Comparison of ENCODE assay signal across 12 cellular contexts in genomic region chr17:42809250-42809649, GRCh38. TPM values are rescaled to one million over a fixed set of nuclear protein-coding genes. Genes with fewer than 3 reads are reported as not detected.
A peak's percentile ranks its signal among the peaks of the same experiment; 100 is the strongest.
DNase-seq lines count a peak whose midpoint lies in the region; ATAC-seq and TF ChIP-seq lines count a peak whose summit lies in the region.
"Had no signal": no experiment of that assay in that cellular context is flagged by ENCODE, and none has a peak within 500 bp of the region (broad histone marks: within the 10 kb centered on the region; RNA-seq: fewer than 3 reads in every experiment).

No MANE protein-coding gene starts in this region.

- no peak overlapping the region for H2AK9ac ChIP-seq in IMR-90 (replicated peaks; ENCODE audit: low read depth, low read length, poor library complexity)

- H2BK20ac ChIP-seq in IMR-90 (ENCODE audit: low read depth, low read length) = no peak overlapping the region

- in situ Hi-C loops in IMR-90 (cut with MboI; ENCODE audit: low sequenced_read_pairs) = no loop called here

- CTCF ChIA-PET in IMR-90 (lab: Yijun Ruan, JAX) = interaction anchor here (0.7 to 1.5 kb wide), 3 partner anchors 9 to 735 kb away, joined by 3 to 8 read pairs (median 3); no protein-coding TSS in a partner anchor
- CTCF ChIA-PET in activated CD8-positive, alpha-beta T cell treated with anti-CD3 and anti-CD28 coated beads for 36 hours (lab: Charles Lee) = interaction anchor here (0.7 to 2.0 kb wide), 5 partner anchors 10 to 198 kb away, joined by 3 to 5 read pairs (median 3); no protein-coding TSS in a partner anchor

- H3K4ac ChIP-seq in IMR-90 (ENCODE audit: low read depth, low read length) = no peak overlapping the region

- H3K4me3 ChIP-seq in ACC112 (ENCODE audit: low read depth, low read length) (no peak overlapping the region), IMR-90 (ENCODE audit: insufficient read depth, low read depth, low read length) (no peak overlapping the region), muscle layer of colon (ENCODE audit: low read depth in 1 of 2, low read length in 2 of 2) (no peak overlapping the region)
- H3K4me3 ChIP-seq: lung, spleen had no signal

- no peak overlapping the region for H3K14ac ChIP-seq in IMR-90 (replicated peaks; ENCODE audit: low read depth, low read length)

- intact Hi-C loops in IMR-90 (cut with micrococcal nuclease) = no loop called here
- intact Hi-C loops in activated CD8-positive, alpha-beta T cell treated with anti-CD3 and anti-CD28 coated beads for 36 hours (cut with micrococcal nuclease) = no loop called here

- peak overlapping the region; percentile 39; the same call in 1 of the 2 replicates for H3K4me2 ChIP-seq in IMR-90 (ENCODE audit: low read depth, low read length)

- TF ChIP-seq RAD21 in IMR-90 (IDR thresholded peaks at IDR 0.05; ENCODE audit: low read length) = no peak

- BruUV-seq in IMR-90 (replicated peaks; lab: Mats Ljungman, UMichigan) = no TSS peak

- no peaks in the 10 kb centered on the region for H3K9me3 ChIP-seq in IMR-90 (ENCODE audit: control insufficient read depth, insufficient read depth, low read length)
- no peaks in the 10 kb centered on the region for H3K9me3 ChIP-seq in muscle layer of colon (ENCODE audit: low read length)
- H3K9me3 ChIP-seq: spleen had no signal

- no peaks in the 10 kb centered on the region for H3K4me1 Mint-ChIP-seq in activated T-cell treated with anti-CD3 and anti-CD28 coated beads, Interleukin-2, amount 50 U/mL, for 4 hours (ENCODE audit: low read depth)
- H3K4me1 Mint-ChIP-seq in type B pancreatic cell (ENCODE audit: unreplicated experiment) = peaks cover 10% of the 10 kb centered on the region
- no peaks in the 10 kb centered on the region for H3K4me1 Mint-ChIP-seq in activated CD8-positive, alpha-beta T cell treated with anti-CD3 and anti-CD28 coated beads for 36 hours (ENCODE audit: low read depth)

- no peak overlapping the region for H2BK15ac ChIP-seq in IMR-90 (ENCODE audit: low read depth, low read length)

- no peaks in the 10 kb centered on the region for H3K27me3 Mint-ChIP-seq in activated T-cell treated with anti-CD3 and anti-CD28 coated beads, Interleukin-2, amount 50 U/mL, for 4 hours (ENCODE audit: low read depth)
- no peaks in the 10 kb centered on the region for H3K27me3 Mint-ChIP-seq in type B pancreatic cell
- H3K27me3 Mint-ChIP-seq in activated CD8-positive, alpha-beta T cell treated with anti-CD3 and anti-CD28 coated beads for 36 hours = no peaks in the 10 kb centered on the region

- H3K9ac ChIP-seq in IMR-90 (ENCODE audit: low read depth, low read length) = no peak overlapping the region
- H3K9ac ChIP-seq in muscle layer of colon (ENCODE audit: low read length) = no peak overlapping the region

- H4K20me1 ChIP-seq in IMR-90 (ENCODE audit: insufficient read depth, low read length) = no peaks in the 10 kb centered on the region

- dilution Hi-C loops in IMR-90 (cut with HindIII; ENCODE audit: low sequenced_read_pairs, unreplicated experiment) = no loop called here

- TF ChIP-seq POLR2A in IMR-90 (IDR thresholded peaks at IDR 0.05; ENCODE audit: low read depth, low read length) = no peak

- H3K4me3 Mint-ChIP-seq in activated T-cell treated with anti-CD3 and anti-CD28 coated beads, Interleukin-2, amount 50 U/mL, for 4 hours = no peak overlapping the region
- no peak overlapping the region for H3K4me3 Mint-ChIP-seq in type B pancreatic cell
- no peak overlapping the region for H3K4me3 Mint-ChIP-seq in activated CD8-positive, alpha-beta T cell treated with anti-CD3 and anti-CD28 coated beads for 36 hours

- H4K8ac ChIP-seq in IMR-90 (ENCODE audit: low read depth in 2 of 2, low read length in 2 of 2) = no peak overlapping the region

- H3K27ac ChIP-seq in ACC112 (ENCODE audit: low read depth, low read length) = 0 out of 2 replicates have a peak overlapping the region, but pooled peaks have one; percentile 19
- no peak overlapping the region for H3K27ac ChIP-seq in IMR-90 (ENCODE audit: insufficient read depth, low read length)
- H3K27ac ChIP-seq in cingulate gyrus (ENCODE audit: low read depth, low read length) = peak overlapping the region; percentile 32
- H3K27ac ChIP-seq in muscle layer of colon (ENCODE audit: low read depth, low read length) = peak overlapping the region; percentile 10
- H3K27ac ChIP-seq: C4-2B, spleen had no signal

- H4K5ac ChIP-seq in IMR-90 (ENCODE audit: low read depth, low read length) = no peak overlapping the region

- ATAC-seq in IMR-90 (ENCODE audit: low read depth) = peak; percentile 94
- no peak for ATAC-seq in activated T-cell treated with anti-CD3 and anti-CD28 coated beads, Interleukin-2, amount 50 U/mL, for 4 hours
- no peak for ATAC-seq in activated CD8-positive, alpha-beta T cell treated with anti-CD3 and anti-CD28 coated beads for 36 hours

- H3K56ac ChIP-seq in IMR-90 (ENCODE audit: extremely low read depth, insufficient read depth, low read length) = no peak overlapping the region

- peaks cover 2 to 5% of the 10 kb centered on the region in 2 experiments; a peak in 2 of 4 replicates for H3K79me1 ChIP-seq in IMR-90 (ENCODE audit: low read depth in 1 of 2, low read length in 2 of 2)

- H3K79me2 ChIP-seq in ACC112 (ENCODE audit: control insufficient read depth, insufficient read depth, low read length, unreplicated experiment) = no peaks in the 10 kb centered on the region

- no peak overlapping the region for H4K91ac ChIP-seq in IMR-90 (ENCODE audit: insufficient read depth, low read depth, low read length)

- no peak overlapping the region for H2AK5ac ChIP-seq in IMR-90 (ENCODE audit: low read depth, low read length)

- H3K4me1 ChIP-seq in ACC112 (ENCODE audit: control insufficient read depth, insufficient read depth, low read length, unreplicated experiment) = peaks cover 12% of the 10 kb centered on the region
- no peaks in the 10 kb centered on the region for H3K4me1 ChIP-seq in IMR-90 (ENCODE audit: control insufficient read depth, insufficient read depth, low read length)
- H3K4me1 ChIP-seq in muscle layer of colon (ENCODE audit: insufficient read depth, low read length) = peaks cover 10% of the 10 kb centered on the region

- H2BK5ac ChIP-seq in IMR-90 (ENCODE audit: low read depth, low read length, poor library complexity, severe bottlenecking) = no peak overlapping the region

- H3K9me3 Mint-ChIP-seq in activated T-cell treated with anti-CD3 and anti-CD28 coated beads, Interleukin-2, amount 50 U/mL, for 4 hours = no peaks in the 10 kb centered on the region
- no peaks in the 10 kb centered on the region for H3K9me3 Mint-ChIP-seq in type B pancreatic cell
- no peaks in the 10 kb centered on the region for H3K9me3 Mint-ChIP-seq in activated CD8-positive, alpha-beta T cell treated with anti-CD3 and anti-CD28 coated beads for 36 hours

- no peak overlapping the region for H2BK120ac ChIP-seq in IMR-90 (ENCODE audit: low read depth, low read length)

- peak; percentile 93 for DNase-seq in IMR-90
- DNase-seq in activated T-cell treated with anti-CD3 and anti-CD28 coated beads, Interleukin-2, amount 50 U/mL, for 4 hours = no peak
- DNase-seq in type B pancreatic cell (ENCODE audit: extremely low spot score, unreplicated experiment) = no peak
- no peak for DNase-seq in activated CD8-positive, alpha-beta T cell treated with anti-CD3 and anti-CD28 coated beads for 36 hours
- DNase-seq in activated T-cell treated with anti-CD3 and anti-CD28 coated beads for 4 hours = no peak
- DNase-seq: activated naive CD4-positive, alpha-beta T cell; spleen had no signal

- H3K36me3 Mint-ChIP-seq in activated T-cell treated with anti-CD3 and anti-CD28 coated beads, Interleukin-2, amount 50 U/mL, for 4 hours (ENCODE audit: insufficient read depth) = peaks cover 26% of the 10 kb centered on the region
- peaks cover 12% of the 10 kb centered on the region for H3K36me3 Mint-ChIP-seq in type B pancreatic cell
- H3K36me3 Mint-ChIP-seq in activated CD8-positive, alpha-beta T cell treated with anti-CD3 and anti-CD28 coated beads for 36 hours (ENCODE audit: low read depth) = peaks cover 18% of the 10 kb centered on the region

- no peak overlapping the region for H3K18ac ChIP-seq in IMR-90 (ENCODE audit: low read depth, low read length)

- TF ChIP-seq CTCF in IMR-90 (conservative IDR thresholded peaks at IDR 0.05; ENCODE audit: low read depth, low read length) (no peak), type B pancreatic cell (conservative IDR thresholded peaks at IDR 0.05) (no peak)
- TF ChIP-seq CTCF in activated CD8-positive, alpha-beta T cell treated with anti-CD3 and anti-CD28 coated beads for 36 hours (IDR thresholded peaks at IDR 0.05) = no peak

- POLR2A ChIA-PET in IMR-90 (lab: Charles Lee; ENCODE audit: unreplicated experiment) = no interaction called here
- POLR2A ChIA-PET in activated CD8-positive, alpha-beta T cell treated with anti-CD3 and anti-CD28 coated beads for 36 hours (lab: Charles Lee) = interaction anchor here (0.6 to 1.5 kb wide), 2 partner anchors 156 to 169 kb away, joined by 3 read pairs; no protein-coding TSS in a partner anchor

- H3K27me3 ChIP-seq in ACC112 (ENCODE audit: insufficient read depth, low read length) = no peaks in the 10 kb centered on the region
- no peaks in the 10 kb centered on the region for H3K27me3 ChIP-seq in IMR-90 (ENCODE audit: control insufficient read depth, insufficient read depth, low read length)
- H3K27me3 ChIP-seq in muscle layer of colon (ENCODE audit: control insufficient read depth in 1 of 2, insufficient read depth in 2 of 2, low read length in 2 of 2) = no peaks in the 10 kb centered on the region
- H3K27me3 ChIP-seq: spleen had no signal

- H3K27ac Mint-ChIP-seq in type B pancreatic cell = no peak overlapping the region
- H3K27ac Mint-ChIP-seq in activated CD8-positive, alpha-beta T cell treated with anti-CD3 and anti-CD28 coated beads for 36 hours = no peak overlapping the region

- no peak overlapping the region for H2AFZ ChIP-seq in ACC112 (ENCODE audit: low read length, unreplicated experiment)
- no peak overlapping the region for H2AFZ ChIP-seq in IMR-90 (replicated peaks; ENCODE audit: low read length, poor library complexity)

- no CpG with 5 or more reads among the region's 3 CpGs for WGBS in IMR-90 (ENCODE audit: extremely low coverage in 2 of 2, insufficient read length in 1 of 2), 2 experiments

- no peak overlapping the region for H3K23ac ChIP-seq in IMR-90 (ENCODE audit: low read depth, low read length)

- H3K36me3 ChIP-seq in ACC112 (ENCODE audit: insufficient read depth, low read length) = peaks cover 19% of the 10 kb centered on the region
- H3K36me3 ChIP-seq in IMR-90 (ENCODE audit: control insufficient read depth, insufficient read depth, low read length) = peaks cover 8% of the 10 kb centered on the region
- H3K36me3 ChIP-seq in muscle layer of colon (ENCODE audit: insufficient read depth, low read length) = peaks cover 28% of the 10 kb centered on the region

- peaks cover 5% of the 10 kb centered on the region; the same call in 1 of the 2 replicates for H3K9me1 ChIP-seq in IMR-90 (ENCODE audit: insufficient read depth, low read length)

RNA-seq across cellular contexts. Expression of gene CNTD1, which starts 10.6 kb away (rescaled TPM):
- total RNA-seq in IMR-90 (2012; rRNA removed) (not detected in 2 replicates), type B pancreatic cell (ENCODE audit: low replicate concordance) (0.46 TPM in 1 of 2 replicates, not detected in the other)
- polyA plus RNA-seq in IMR-90 (2012; rRNA removed) = not detected in 2 replicates
- not detected in 2 replicates for polyA plus RNA-seq in IMR-90 (2012; cell fraction: cytosol; rRNA removed)
- polyA plus RNA-seq in IMR-90 (2012; cell fraction: nucleus; rRNA removed; ENCODE audit: low replicate concordance) = not detected in 2 replicates
- not detected for total RNA-seq in activated T-cell treated with anti-CD3 and anti-CD28 coated beads, Interleukin-2, amount 50 U/mL, for 4 hours
- total RNA-seq in activated CD8-positive, alpha-beta T cell treated with anti-CD3 and anti-CD28 coated beads for 36 hours = under 1 TPM in 1 of 2 experiments, not detected in 1; 0.23 TPM
- total RNA-seq: spleen had no signal

RNA-seq across cellular contexts. Expression of gene COA3, which starts 10.7 kb away (rescaled TPM):
- total RNA-seq in IMR-90 (2012; rRNA removed) (50.5 and 78.1 TPM in 2 replicates), type B pancreatic cell (ENCODE audit: low replicate concordance) (82.2 and 93.9 TPM in 2 replicates)
- polyA plus RNA-seq in IMR-90 (2012; rRNA removed) = 66.8 and 75.9 TPM in 2 replicates
- polyA plus RNA-seq in IMR-90 (2012; cell fraction: cytosol; rRNA removed) = 98.0 and 195 TPM in 2 replicates
- 20.9 and 24.9 TPM in 2 replicates for polyA plus RNA-seq in IMR-90 (2012; cell fraction: nucleus; rRNA removed; ENCODE audit: low replicate concordance)
- 10 to 100 TPM; 52.2 to 56.2 (median 55.1) TPM for total RNA-seq in activated T-cell treated with anti-CD3 and anti-CD28 coated beads, Interleukin-2, amount 50 U/mL, for 4 hours
- 10 to 100 TPM; 24.9 to 27.9 TPM for total RNA-seq in activated CD8-positive, alpha-beta T cell treated with anti-CD3 and anti-CD28 coated beads for 36 hours

RNA-seq across cellular contexts. Expression of gene BECN1, which starts 14.8 kb away (rescaled TPM):
- total RNA-seq in IMR-90 (2012; rRNA removed) (93.9 and 119 TPM in 2 replicates), type B pancreatic cell (ENCODE audit: low replicate concordance) (62.5 and 72.1 TPM in 2 replicates)
- polyA plus RNA-seq in IMR-90 (2012; rRNA removed) = 73.1 and 84.0 TPM in 2 replicates
- 26.2 and 35.4 TPM in 2 replicates for polyA plus RNA-seq in IMR-90 (2012; cell fraction: cytosol; rRNA removed)
- 31.7 and 64.5 TPM in 2 replicates for polyA plus RNA-seq in IMR-90 (2012; cell fraction: nucleus; rRNA removed; ENCODE audit: low replicate concordance)
- 100 to 1,000 TPM; 101 to 121 (median 112) TPM for total RNA-seq in activated T-cell treated with anti-CD3 and anti-CD28 coated beads, Interleukin-2, amount 50 U/mL, for 4 hours
- 10 to 100 TPM; 72.0 to 74.1 TPM for total RNA-seq in activated CD8-positive, alpha-beta T cell treated with anti-CD3 and anti-CD28 coated beads for 36 hours

RNA-seq across cellular contexts. Expression of gene PSME3, which starts 23.9 kb away (rescaled TPM):
- total RNA-seq in IMR-90 (2012; rRNA removed) (72.4 and 92.2 TPM in 2 replicates), type B pancreatic cell (ENCODE audit: low replicate concordance) (116 and 120 TPM in 2 replicates)
- polyA plus RNA-seq in IMR-90 (2012; rRNA removed) = 89.4 and 100 TPM in 2 replicates
- polyA plus RNA-seq in IMR-90 (2012; cell fraction: cytosol; rRNA removed) = 47.7 and 75.9 TPM in 2 replicates
- 17.6 and 50.1 TPM in 2 replicates for polyA plus RNA-seq in IMR-90 (2012; cell fraction: nucleus; rRNA removed; ENCODE audit: low replicate concordance)
- total RNA-seq in activated T-cell treated with anti-CD3 and anti-CD28 coated beads, Interleukin-2, amount 50 U/mL, for 4 hours = 100 to 1,000 TPM; 361 to 401 (median 376) TPM
- 100 to 1,000 TPM; 124 to 132 TPM for total RNA-seq in activated CD8-positive, alpha-beta T cell treated with anti-CD3 and anti-CD28 coated beads for 36 hours

RNA-seq across cellular contexts. Expression of gene WNK4, which starts 28.8 kb away (rescaled TPM):
- total RNA-seq in IMR-90 (2012; rRNA removed) (1.3 and 1.9 TPM in 2 replicates), type B pancreatic cell (ENCODE audit: low replicate concordance) (2.7 and 4.2 TPM in 2 replicates)
- polyA plus RNA-seq in IMR-90 (2012; rRNA removed) = 15.1 and 16.2 TPM in 2 replicates
- 6.8 and 7.9 TPM in 2 replicates for polyA plus RNA-seq in IMR-90 (2012; cell fraction: cytosol; rRNA removed)
- polyA plus RNA-seq in IMR-90 (2012; cell fraction: nucleus; rRNA removed; ENCODE audit: low replicate concordance) = 41.3 and 74.4 TPM in 2 replicates
- under 1 TPM; 0.16 to 0.46 (median 0.38) TPM for total RNA-seq in activated T-cell treated with anti-CD3 and anti-CD28 coated beads, Interleukin-2, amount 50 U/mL, for 4 hours
- total RNA-seq in activated CD8-positive, alpha-beta T cell treated with anti-CD3 and anti-CD28 coated beads for 36 hours = under 1 TPM; 0.65 to 0.72 TPM
